In the genomic region with DNA sequence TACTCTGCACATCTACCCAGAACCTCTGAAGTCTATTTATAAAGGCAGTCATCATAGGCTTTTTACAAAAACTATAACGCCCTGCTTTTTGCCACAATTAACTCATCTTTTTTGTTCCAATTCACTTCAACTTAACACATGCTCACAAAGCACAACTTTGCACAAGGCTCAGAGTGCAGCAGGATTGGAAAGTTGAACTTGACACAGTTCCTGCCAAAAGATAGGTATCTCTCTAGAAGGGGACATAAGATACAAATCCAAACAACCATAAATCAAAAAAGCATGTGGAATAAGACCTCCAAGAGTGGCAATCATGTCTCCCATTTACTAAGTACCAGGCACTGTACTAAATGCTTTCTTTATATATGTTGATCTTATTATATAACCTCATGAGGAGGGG, we compare ENCODE assay signal across 13 cellular contexts. TPM values are rescaled to one million over a fixed set of nuclear protein-coding genes. Genes with fewer than 3 reads are reported as not detected.
DNase-seq lines count a peak whose midpoint lies in the region; ATAC-seq and TF ChIP-seq lines count a peak whose summit lies in the region.
"Had no signal": no experiment of that assay in that cellular context is flagged by ENCODE, and none has a peak within 500 bp of the region (broad histone marks: within the 10 kb centered on the region; RNA-seq: fewer than 3 reads in every experiment).

No MANE protein-coding gene starts in this region.

- H3K27me3 ChIP-seq in Peyer's patch (no peaks in the 10 kb centered on the region), colonic mucosa (no peaks in the 10 kb centered on the region), lower lobe of right lung (ENCODE audit: low read depth) (no peaks in the 10 kb centered on the region), suprapubic skin (no peaks in the 10 kb centered on the region)
- H3K27me3 ChIP-seq: BLaER1 had no signal

- H3K9me3 ChIP-seq in Peyer's patch (no peaks in the 10 kb centered on the region), colonic mucosa (no peaks in the 10 kb centered on the region), lower lobe of right lung (no peaks in the 10 kb centered on the region), suprapubic skin (no peaks in the 10 kb centered on the region)

- TF ChIP-seq CTCF in Peyer's patch (IDR thresholded peaks at IDR 0.05) (no peak), colonic mucosa (IDR thresholded peaks at IDR 0.05) (no peak), lower lobe of right lung (IDR thresholded peaks at IDR 0.05) (no peak), suprapubic skin (IDR thresholded peaks at IDR 0.05) (no peak)

- no peaks in the 10 kb centered on the region for H3K36me3 ChIP-seq in Peyer's patch
- no peaks in the 10 kb centered on the region for H3K36me3 ChIP-seq in colonic mucosa
- H3K36me3 ChIP-seq in lower lobe of right lung: no peaks in the 10 kb centered on the region
- H3K36me3 ChIP-seq in suprapubic skin: no peaks in the 10 kb centered on the region
- H3K36me3 ChIP-seq: BLaER1 had no signal

- WGBS in suprapubic skin: 48% methylated on average over 1 of the region's 1 CpG

- DNase-seq in Peyer's patch (no peak), colonic mucosa (no peak), lower lobe of right lung (no peak), suprapubic skin (ENCODE audit: low spot score in 2 of 2) (no peak), SW 1271 (lab: John Stamatoyannopoulos, UW) (no peak), Ammon's horn (ENCODE audit: low spot score) (no peak)
- DNase-seq in central memory CD4-positive, alpha-beta T cell: no peak
- DNase-seq: activated CD4-positive, CD25-positive, alpha-beta regulatory T cell; DMS53; NK-92 treated with Interleukin-12 subunit alpha and Interleukin-12 subunit beta, amount 100 ng/mL, for 24 hours had no signal

- H3K4me1 ChIP-seq in Peyer's patch: peaks cover 0 to 16% (median 0%) of the 10 kb centered on the region in 4 donors
- H3K4me1 ChIP-seq in colonic mucosa: no peaks in the 10 kb centered on the region
- peaks cover 41% of the 10 kb centered on the region for H3K4me1 ChIP-seq in lower lobe of right lung
- peaks cover 41% of the 10 kb centered on the region for H3K4me1 ChIP-seq in suprapubic skin

- H3K27ac ChIP-seq in Peyer's patch (peak overlapping the region in 3 of 4 donors; percentile 5 to 66 (median 52)), colonic mucosa (peak overlapping the region; percentile 20), lower lobe of right lung (peak overlapping the region; percentile 72), suprapubic skin (peak overlapping the region; percentile 47)
- H3K27ac ChIP-seq: BLaER1 had no signal

- ATAC-seq in lower lobe of right lung (no peak), HG03457 (IDR thresholded peaks at IDR 0.05; ENCODE audit: unreplicated experiment) (no peak)
- ATAC-seq: natural killer cell treated with Interleukin-12 subunit alpha and Interleukin-12 subunit beta and Interleukin-15 and Interleukin-18, amount 100 ng/mL, for 72 hours had no signal

- no peak overlapping the region for H3K4me3 ChIP-seq in Peyer's patch
- no peak overlapping the region for H3K4me3 ChIP-seq in colonic mucosa
- H3K4me3 ChIP-seq in lower lobe of right lung: no peak overlapping the region
- H3K4me3 ChIP-seq in suprapubic skin: no peak overlapping the region
- H3K4me3 ChIP-seq: BLaER1 had no signal

- no peak for TF ChIP-seq POLR2A in Peyer's patch (IDR thresholded peaks at IDR 0.05)
- no peak for TF ChIP-seq POLR2A in suprapubic skin (IDR thresholded peaks at IDR 0.05)

- intact Hi-C loops in colonic mucosa (cut with DNase I) (no loop called here), lower lobe of right lung (cut with DNase I) (no loop called here)

- H3K9ac ChIP-seq in colonic mucosa (ENCODE audit: low read depth in 2 of 2, low read length in 2 of 2): no peak overlapping the region
- H3K9ac ChIP-seq: BLaER1 had no signal

- TF ChIP-seq EP300 in suprapubic skin (IDR thresholded peaks at IDR 0.05): no peak

RNA-seq across cellular contexts. Expression of gene RPL37A, which starts 36.2 kb away (rescaled TPM):
- total RNA-seq in Peyer's patch (1,000 to 10,000 TPM in 1 of 4 donors, 100 to 1,000 TPM in 3; 366 to 1,381 (median 655) TPM), colonic mucosa (1,000 to 10,000 TPM; 1,895 to 2,156 TPM), lower lobe of right lung (1,974 TPM), suprapubic skin (1,000 to 10,000 TPM in 3 of 4 donors, 100 to 1,000 TPM in 1; 892 to 2,420 (median 2,172) TPM)

Comparison
In these comparisons a context has a peak if more than half of its experiments do, and no peak if none do; other contexts are left out.
1. H3K27ac ChIP-seq: peak in every context shown above with its lines; median percentile 72 in lower lobe of right lung; 52 in Peyer's patch; 47 in suprapubic skin; 20 in colonic mucosa.